In genomic region chr1:16125483-16125882, GRCh38 we compare ENCODE assay signal across 20 cellular contexts. TPM values are rescaled to one million over a fixed set of nuclear protein-coding genes. Genes with fewer than 3 reads are reported as not detected.
A peak's percentile ranks its signal among the peaks of the same experiment; 100 is the strongest.
DNase-seq lines count a peak whose midpoint lies in the region; ATAC-seq, FAIRE-seq and TF ChIP-seq lines count a peak whose summit lies in the region.
"Had no signal": no experiment of that assay in that cellular context is flagged by ENCODE, and none has a peak within 500 bp of the region (broad histone marks: within the 10 kb centered on the region; RNA-seq: fewer than 3 reads in every experiment).

No MANE protein-coding gene starts in this region.

- H3K27ac Mint-ChIP-seq in astrocyte (ENCODE audit: unreplicated experiment) (peak overlapping the region; percentile 20), neural progenitor cell (peak overlapping the region; percentile 21)
- H3K27ac Mint-ChIP-seq: CD8-positive, alpha-beta T cell had no signal

- no peak overlapping the region for H3K27ac ChIP-seq in HepG2 (ENCODE audit: extremely low read length, insufficient read depth, low read length)
- no peak overlapping the region for H3K27ac ChIP-seq in right lobe of liver
- no peak overlapping the region for H3K27ac ChIP-seq in astrocyte (ENCODE audit: low read depth, low read length)
- H3K27ac ChIP-seq in neural progenitor cell, result no peak overlapping the region
- H3K27ac ChIP-seq: BLaER1, SJCRH30 had no signal

- no peak overlapping the region for H3K4me2 ChIP-seq in HepG2 (ENCODE audit: low read depth, low read length)
- no peak overlapping the region for H3K4me2 ChIP-seq in astrocyte (ENCODE audit: low read length)
- no peak overlapping the region for H3K4me2 ChIP-seq in neural progenitor cell

- TF ChIP-seq POLR2A in HepG2 (IDR thresholded peaks at IDR 0.05; ENCODE audit: insufficient read depth in 1 of 2, low read depth in 2 of 2, low read length in 2 of 2), result no peak
- TF ChIP-seq POLR2A in right lobe of liver (IDR thresholded peaks at IDR 0.05), result no peak

- peaks cover 44 to 59% of the 10 kb centered on the region in 2 experiments for H3K36me3 ChIP-seq in HepG2 (replicated peaks in 1 of 2; ENCODE audit: control insufficient read depth in 1 of 2, insufficient read depth in 2 of 2, low read length in 2 of 2)
- peaks cover 5 to 34% (median 19%) of the 10 kb centered on the region in 4 donors for H3K36me3 ChIP-seq in right lobe of liver
- peaks cover 47% of the 10 kb centered on the region for H3K36me3 ChIP-seq in astrocyte (ENCODE audit: insufficient read depth, low read length)
- no peaks in the 10 kb centered on the region for H3K36me3 ChIP-seq in neural progenitor cell
- H3K36me3 ChIP-seq: BLaER1 had no signal

- H3F3A ChIP-seq in neural progenitor cell (ENCODE audit: low read depth), result peaks cover 13% of the 10 kb centered on the region

- BruUV-seq in HepG2 (replicated peaks; lab: Mats Ljungman, UMichigan), result no TSS peak

- in situ Hi-C loops in HepG2 (cut with HindIII; ENCODE audit: extremely low pct_ligation_motif_present, low pct_unique_long_range_greater_than_20kb), result no loop called here

- FAIRE-seq in HepG2 (lab: Jason Lieb, UNC) (no peak), astrocyte (lab: Jason Lieb, UNC) (no peak)
- FAIRE-seq: A204.1, GM12878 had no signal

- DNase-seq in HepG2 (ENCODE audit: low spot score), result no peak
- no peak for DNase-seq in right lobe of liver
- no peak for DNase-seq in astrocyte (ENCODE audit: low read depth)
- DNase-seq in neural progenitor cell (ENCODE audit: low spot score), result no peak
- no peak for DNase-seq in posterior vena cava (ENCODE audit: low spot score)
- no peak for DNase-seq in putamen (ENCODE audit: low spot score)
- DNase-seq in NCI-H1092 (lab: John Stamatoyannopoulos, UW), result no peak
- DNase-seq: Calu3; CD8-positive, alpha-beta T cell; KG1; NCI-H187 treated with DMSO at 0.1 percent for 48 hours; NCI-H510A treated with DMSO at 0.1 percent for 48 hours; NCI-H774; SJCRH30 had no signal

- H3K9me3 Mint-ChIP-seq in astrocyte (ENCODE audit: unreplicated experiment) (no peaks in the 10 kb centered on the region), neural progenitor cell (no peaks in the 10 kb centered on the region)
- H3K9me3 Mint-ChIP-seq: CD8-positive, alpha-beta T cell had no signal

- POLR2A ChIA-PET in HepG2 (lab: Yijun Ruan, JAX), result no interaction called here

- H3K27me3 Mint-ChIP-seq in astrocyte (ENCODE audit: low read depth, unreplicated experiment), result no peaks in the 10 kb centered on the region
- H3K27me3 Mint-ChIP-seq in neural progenitor cell (ENCODE audit: insufficient read depth, low read depth), result peaks cover 9% of the 10 kb centered on the region

- peaks cover 39% of the 10 kb centered on the region for H3K36me3 Mint-ChIP-seq in astrocyte (ENCODE audit: low read depth, unreplicated experiment)
- peaks cover 30% of the 10 kb centered on the region for H3K36me3 Mint-ChIP-seq in neural progenitor cell
- H3K36me3 Mint-ChIP-seq: CD8-positive, alpha-beta T cell had no signal

- H3K4me1 ChIP-seq in HepG2 (ENCODE audit: insufficient read depth, low read length), result peaks cover 30% of the 10 kb centered on the region
- H3K4me1 ChIP-seq in right lobe of liver, result peaks cover 0 to 22% (median 3%) of the 10 kb centered on the region in 4 donors
- peaks cover 13% of the 10 kb centered on the region for H3K4me1 ChIP-seq in astrocyte (ENCODE audit: insufficient read depth, low read length)
- no peaks in the 10 kb centered on the region for H3K4me1 ChIP-seq in neural progenitor cell

- intact Hi-C loops in HepG2 (cut with micrococcal nuclease; ENCODE audit: unreplicated experiment), result no loop called here
- intact Hi-C loops in right lobe of liver (cut with DNase I), result no loop called here
- intact Hi-C loops in posterior vena cava (cut with DNase I), result no loop called here

- WGBS in HepG2 (ENCODE audit: low lambda C conversion rate), result 95% methylated on average over 3 of the region's 3 CpGs
- 89% methylated on average over 3 of the region's 3 CpGs for WGBS in right lobe of liver (ENCODE audit: insufficient coverage, low coverage, low lambda C conversion rate, missing lambda C conversion rate)

- H2AFZ ChIP-seq in HepG2 (ENCODE audit: low read length) (no peak overlapping the region), astrocyte (ENCODE audit: low read depth, low read length) (no peak overlapping the region), neural progenitor cell (replicated peaks) (no peak overlapping the region)

- CTCF ChIA-PET in HepG2 (lab: Yijun Ruan, JAX; ENCODE audit: low intra/inter-chr PET ratio, low total read pairs), result no interaction called here

- H3K79me2 ChIP-seq in HepG2 (ENCODE audit: insufficient read depth, low read length) (no peaks in the 10 kb centered on the region), astrocyte (ENCODE audit: insufficient read depth, low read length) (peaks cover 34% of the 10 kb centered on the region), neural progenitor cell (ENCODE audit: low read depth) (no peaks in the 10 kb centered on the region)

- H3K27me3 ChIP-seq in HepG2 (ENCODE audit: control insufficient read depth in 1 of 2, insufficient read depth in 2 of 2, low read length in 2 of 2), result no peaks in the 10 kb centered on the region
- no peaks in the 10 kb centered on the region for H3K27me3 ChIP-seq in right lobe of liver
- H3K27me3 ChIP-seq in astrocyte (ENCODE audit: insufficient read depth, low read length), result no peaks in the 10 kb centered on the region
- no peaks in the 10 kb centered on the region for H3K27me3 ChIP-seq in neural progenitor cell
- H3K27me3 ChIP-seq: SJCRH30 had no signal

- H4K20me1 ChIP-seq in HepG2 (ENCODE audit: insufficient read depth, low read length) (peaks cover 32% of the 10 kb centered on the region; the same call in 1 of the 2 replicates), astrocyte (ENCODE audit: insufficient read depth, low read length) (peaks cover 83% of the 10 kb centered on the region), neural progenitor cell (ENCODE audit: low read depth) (peaks cover 6% of the 10 kb centered on the region)

- no peak for ATAC-seq in HepG2
- ATAC-seq in right lobe of liver, result no peak
- ATAC-seq: CD8-positive, alpha-beta T cell; HCT116 had no signal

- H3K9ac ChIP-seq in HepG2 (ENCODE audit: insufficient read depth, low read depth, low read length) (no peak overlapping the region), astrocyte (ENCODE audit: low read length) (no peak overlapping the region), neural progenitor cell (no peak overlapping the region)
- H3K9ac ChIP-seq: BLaER1 had no signal

- H3K4me1 Mint-ChIP-seq in astrocyte (ENCODE audit: low read depth, unreplicated experiment) (peaks cover 20% of the 10 kb centered on the region), neural progenitor cell (peaks cover 35% of the 10 kb centered on the region)

- H3K4me3 ChIP-seq in HepG2 (replicated peaks in 1 of 3; ENCODE audit: insufficient read depth in 1 of 3, low read depth in 2 of 3, low read length in 3 of 3) (no peak overlapping the region), right lobe of liver (no peak overlapping the region), astrocyte (ENCODE audit: insufficient read depth, low read depth, low read length) (no peak overlapping the region), neural progenitor cell (no peak overlapping the region)
- H3K4me3 ChIP-seq: BLaER1, GM12878, SJCRH30 had no signal

- H3K4me3 Mint-ChIP-seq in astrocyte (ENCODE audit: unreplicated experiment) (no peak overlapping the region), neural progenitor cell (no peak overlapping the region)
- H3K4me3 Mint-ChIP-seq: CD8-positive, alpha-beta T cell had no signal

- H3K9me3 ChIP-seq in HepG2 (ENCODE audit: low read length) (no peaks in the 10 kb centered on the region), right lobe of liver (no peaks in the 10 kb centered on the region), astrocyte (ENCODE audit: insufficient read depth, low read depth, low read length) (no peaks in the 10 kb centered on the region), neural progenitor cell (ENCODE audit: low read depth) (no peaks in the 10 kb centered on the region)
- H3K9me3 ChIP-seq: BLaER1, SJCRH30 had no signal

- no peak for TF ChIP-seq EP300 in HepG2 (IDR thresholded peaks at IDR 0.05; ENCODE audit: low read depth in 2 of 2, low read length in 2 of 2)
- no peak for TF ChIP-seq EP300 in HepG2 (CRISPR knock-in tag; IDR thresholded peaks at IDR 0.05; ENCODE audit: borderline replicate concordance)

- no peak for TF ChIP-seq RAD21 in HepG2 (CRISPR knock-in tag; IDR thresholded peaks at IDR 0.05)

- TF ChIP-seq CTCF in HepG2 (CRISPR knock-in tag; IDR thresholded peaks at IDR 0.05) (no peak), right lobe of liver (IDR thresholded peaks at IDR 0.05) (no peak), astrocyte (IDR thresholded peaks at IDR 0.05; ENCODE audit: insufficient read depth, low read depth, low read length) (no peak), neural progenitor cell (IDR thresholded peaks at IDR 0.05) (no peak)

RNA-seq across cellular contexts. Expression of gene EPHA2, which starts 30.4 kb away (rescaled TPM):
- total RNA-seq in HepG2 (2016; rRNA removed; fragmentation: Illumina TruSeq; extraction: Trizol) (15.5 and 33.6 TPM in 2 replicates), right lobe of liver (10 to 100 TPM in 4 of 6 experiments, 1 to 10 TPM in 2; 6.0 to 14.7 (median 10.8) TPM), astrocyte (117 and 140 TPM in 2 replicates), neural progenitor cell (ENCODE audit: low replicate concordance) (14.9 and 40.9 TPM in 2 replicates), posterior vena cava (10 to 100 TPM in 1 of 2 donors, 1 to 10 TPM in 1; 7.8 to 15.4 TPM)
- 6.7 and 7.8 TPM in 2 replicates for total RNA-seq in HepG2 (2016; cell fraction: cytosol; rRNA removed; fragmentation: Illumina TruSeq; extraction: Trizol; ENCODE audit: low read depth)
- total RNA-seq in HepG2 (2016; cell fraction: insoluble cytoplasmic fraction; rRNA removed; fragmentation: Illumina TruSeq; extraction: Trizol), result 10.8 and 35.8 TPM in 2 replicates
- 14.9 and 16.9 TPM in 2 replicates for total RNA-seq in HepG2 (2016; cell fraction: membrane; rRNA removed; fragmentation: Illumina TruSeq; extraction: Trizol)
- 41.9 and 47.9 TPM in 2 replicates for total RNA-seq in HepG2 (2016; cell fraction: nucleus; rRNA removed; fragmentation: Illumina TruSeq; extraction: Trizol)
- 53.6 and 62.5 TPM in 2 replicates for polyA plus RNA-seq in HepG2 (2011; rRNA removed)
- 39.1 and 62.9 TPM in 2 replicates for polyA plus RNA-seq in HepG2 (2011; cell fraction: cytosol; rRNA removed)
- polyA plus RNA-seq in HepG2 (2011; cell fraction: nucleus; rRNA removed), result 163 and 212 TPM in 2 replicates
- polyA plus RNA-seq in HepG2 (2012), result 25.4 and 56.3 TPM in 2 replicates
- polyA plus RNA-seq in HepG2 (2016; cell fraction: cytosol; fragmentation: Illumina TruSeq; extraction: Trizol; ENCODE audit: low read depth), result 2.1 and 2.2 TPM in 2 replicates
- 11.5 and 14.9 TPM in 2 replicates for polyA plus RNA-seq in HepG2 (2016; cell fraction: insoluble cytoplasmic fraction; fragmentation: Illumina TruSeq; extraction: Trizol; ENCODE audit: low read depth)
- 5.7 and 6.8 TPM in 2 replicates for polyA plus RNA-seq in HepG2 (2016; cell fraction: membrane; fragmentation: Illumina TruSeq; extraction: Trizol; ENCODE audit: low read depth)
- 84.4 and 87.2 TPM in 2 replicates for polyA plus RNA-seq in HepG2 (2016; cell fraction: nucleus; fragmentation: Illumina TruSeq; extraction: Trizol; ENCODE audit: insufficient read depth, low read depth)
- 69.9 and 218 TPM in 2 replicates for polyA minus RNA-seq in HepG2 (2011; rRNA and poly(A)+ RNA removed; ENCODE audit: low replicate concordance)
- polyA minus RNA-seq in HepG2 (2011; cell fraction: cytosol; rRNA and poly(A)+ RNA removed), result 72.7 and 86.9 TPM in 2 replicates
- 65.6 and 79.3 TPM in 2 replicates for polyA minus RNA-seq in HepG2 (2011; cell fraction: nucleus; rRNA and poly(A)+ RNA removed)
- total RNA-seq: CD8-positive, alpha-beta T cell had no signal

RNA-seq across cellular contexts. Expression of gene FAM131C, which starts 52.0 kb away (rescaled TPM):
- total RNA-seq in HepG2 (2016; rRNA removed; fragmentation: Illumina TruSeq; extraction: Trizol) (not detected in 2 replicates), right lobe of liver (under 1 TPM in 2 of 6 experiments, not detected in 4; 0.19 to 1.00 TPM), astrocyte (0.11 and 0.38 TPM in 2 replicates), neural progenitor cell (ENCODE audit: low replicate concordance) (0.13 and 2.6 TPM in 2 replicates), posterior vena cava (1 to 10 TPM in 1 of 2 donors, under 1 TPM in 1; 0.88 to 1.2 TPM)
- not detected in 2 replicates for total RNA-seq in HepG2 (2016; cell fraction: cytosol; rRNA removed; fragmentation: Illumina TruSeq; extraction: Trizol; ENCODE audit: low read depth)
- total RNA-seq in HepG2 (2016; cell fraction: insoluble cytoplasmic fraction; rRNA removed; fragmentation: Illumina TruSeq; extraction: Trizol), result not detected in 2 replicates
- total RNA-seq in HepG2 (2016; cell fraction: membrane; rRNA removed; fragmentation: Illumina TruSeq; extraction: Trizol), result not detected in 2 replicates
- not detected in 2 replicates for total RNA-seq in HepG2 (2016; cell fraction: nucleus; rRNA removed; fragmentation: Illumina TruSeq; extraction: Trizol)
- 0.07 and 0.10 TPM in 2 replicates for polyA plus RNA-seq in HepG2 (2011; rRNA removed)
- 0.06 and 0.11 TPM in 2 replicates for polyA plus RNA-seq in HepG2 (2011; cell fraction: cytosol; rRNA removed)
- 0.10 and 0.17 TPM in 2 replicates for polyA plus RNA-seq in HepG2 (2011; cell fraction: nucleus; rRNA removed)
- 0.13 and 0.69 TPM in 2 replicates for polyA plus RNA-seq in HepG2 (2012)
- not detected in 2 replicates for polyA plus RNA-seq in HepG2 (2016; cell fraction: cytosol; fragmentation: Illumina TruSeq; extraction: Trizol; ENCODE audit: low read depth)
- polyA plus RNA-seq in HepG2 (2016; cell fraction: insoluble cytoplasmic fraction; fragmentation: Illumina TruSeq; extraction: Trizol; ENCODE audit: low read depth), result not detected in 2 replicates
- 0.09 TPM in 1 of 2 replicates, not detected in the other for polyA plus RNA-seq in HepG2 (2016; cell fraction: membrane; fragmentation: Illumina TruSeq; extraction: Trizol; ENCODE audit: low read depth)
- polyA plus RNA-seq in HepG2 (2016; cell fraction: nucleus; fragmentation: Illumina TruSeq; extraction: Trizol; ENCODE audit: insufficient read depth, low read depth), result not detected in 2 replicates
- polyA minus RNA-seq in HepG2 (2011; rRNA and poly(A)+ RNA removed; ENCODE audit: low replicate concordance), result 0.22 and 1.1 TPM in 2 replicates
- not detected in 2 replicates for polyA minus RNA-seq in HepG2 (2011; cell fraction: cytosol; rRNA and poly(A)+ RNA removed)
- not detected in 2 replicates for polyA minus RNA-seq in HepG2 (2011; cell fraction: nucleus; rRNA and poly(A)+ RNA removed)
- total RNA-seq: CD8-positive, alpha-beta T cell; GM12878; OCI-LY7; RPMI7951; SJCRH30 had no signal
